Comparison of ENCODE assay signal across 29 cellular contexts in the genomic region with DNA sequence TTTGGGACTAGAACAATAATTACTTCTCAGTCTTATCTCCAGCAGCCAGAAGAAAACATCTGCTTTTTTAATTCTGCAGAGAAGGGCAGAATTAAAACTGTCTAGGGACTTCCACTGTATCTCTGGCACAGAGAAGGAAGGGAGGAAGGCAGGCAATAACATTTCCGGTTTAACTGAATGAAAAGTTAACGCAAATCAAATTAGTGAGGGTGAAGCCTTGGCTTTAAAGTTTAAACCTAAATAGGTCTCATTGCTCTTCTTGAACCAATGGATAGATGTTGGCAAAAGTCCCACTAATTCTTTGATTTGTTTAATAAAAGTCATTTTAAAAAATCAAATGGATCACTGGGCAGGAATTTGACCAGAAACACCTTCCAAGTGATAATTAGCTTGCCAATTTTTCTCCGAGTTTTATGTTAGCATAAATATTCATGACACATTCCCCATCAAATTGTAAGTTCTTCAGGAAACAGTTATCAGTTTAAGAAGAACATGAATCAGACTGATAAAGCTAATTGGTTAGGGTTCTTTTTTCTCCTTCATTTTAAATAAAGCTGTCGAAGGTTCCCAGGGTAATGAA.
"Had no signal": no experiment of that assay in that cellular context is flagged by ENCODE, and none has a peak within 500 bp of the region (broad histone marks: within the 10 kb centered on the region; RNA-seq: fewer than 3 reads in every experiment).

No MANE protein-coding gene starts in this region.

- H3K4me1 Mint-ChIP-seq: activated CD4-positive, alpha-beta memory T cell treated with anti-CD3 and anti-CD28 coated beads, Interleukin-2, amount 10 ng/mL, durations not matched to agents 7 days and 5 days; activated CD4-positive, alpha-beta T cell treated with anti-CD3 and anti-CD28 coated beads for 36 hours; activated naive CD4-positive, alpha-beta T cell treated with anti-CD3 and anti-CD28 coated beads, Interleukin-2, amount 10 ng/mL, durations not matched to agents 7 days and 5 days; activated naive CD8-positive, alpha-beta T cell treated with anti-CD3 and anti-CD28 coated beads for 36 hours; activated T-helper 17 cell treated with anti-CD3 and anti-CD28 coated beads, Interleukin-2, amount 50 U/mL, for 72 hours; T-helper 17 cell had no signal

- H3K36me3 ChIP-seq: WERI-Rb-1 had no signal

- H3K27me3 Mint-ChIP-seq: activated CD4-positive, alpha-beta memory T cell treated with anti-CD3 and anti-CD28 coated beads, Interleukin-2, amount 10 ng/mL, durations not matched to agents 7 days and 5 days; activated naive CD4-positive, alpha-beta T cell treated with anti-CD3 and anti-CD28 coated beads, Interleukin-2, amount 10 ng/mL, durations not matched to agents 7 days and 5 days; activated T-helper 17 cell treated with anti-CD3 and anti-CD28 coated beads, Interleukin-2, amount 50 U/mL, for 72 hours; T-helper 17 cell had no signal

- H3K9me3 Mint-ChIP-seq: activated naive CD8-positive, alpha-beta T cell treated with anti-CD3 and anti-CD28 coated beads for 36 hours; activated T-helper 17 cell treated with anti-CD3 and anti-CD28 coated beads, Interleukin-2, amount 50 U/mL, for 72 hours had no signal

- H3K27ac ChIP-seq: WERI-Rb-1 had no signal

- H3K4me3 Mint-ChIP-seq: activated CD4-positive, alpha-beta memory T cell treated with anti-CD3 and anti-CD28 coated beads, Interleukin-2, amount 10 ng/mL, durations not matched to agents 7 days and 5 days; activated CD4-positive, alpha-beta T cell treated with anti-CD3 and anti-CD28 coated beads for 36 hours; activated naive CD4-positive, alpha-beta T cell treated with anti-CD3 and anti-CD28 coated beads, Interleukin-2, amount 10 ng/mL, durations not matched to agents 7 days and 5 days; activated naive CD8-positive, alpha-beta T cell treated with anti-CD3 and anti-CD28 coated beads for 36 hours; activated T-helper 17 cell treated with anti-CD3 and anti-CD28 coated beads, Interleukin-2, amount 50 U/mL, for 72 hours; T-helper 17 cell had no signal

- H3K36me3 Mint-ChIP-seq: activated naive CD4-positive, alpha-beta T cell treated with anti-CD3 and anti-CD28 coated beads, Interleukin-2, amount 10 ng/mL, durations not matched to agents 7 days and 5 days; activated naive CD8-positive, alpha-beta T cell treated with anti-CD3 and anti-CD28 coated beads for 36 hours had no signal

- H3K27ac Mint-ChIP-seq: activated CD4-positive, alpha-beta memory T cell treated with anti-CD3 and anti-CD28 coated beads, Interleukin-2, amount 10 ng/mL, durations not matched to agents 7 days and 5 days; activated CD4-positive, alpha-beta T cell treated with anti-CD3 and anti-CD28 coated beads for 36 hours; activated naive CD4-positive, alpha-beta T cell treated with anti-CD3 and anti-CD28 coated beads, Interleukin-2, amount 10 ng/mL, durations not matched to agents 7 days and 5 days; activated naive CD8-positive, alpha-beta T cell treated with anti-CD3 and anti-CD28 coated beads for 36 hours; activated T-helper 17 cell treated with anti-CD3 and anti-CD28 coated beads, Interleukin-2, amount 50 U/mL, for 72 hours; T-helper 17 cell had no signal

- DNase-seq: activated CD4-positive, alpha-beta memory T cell treated with anti-CD3 and anti-CD28 coated beads, Interleukin-2, amount 10 ng/mL, durations not matched to agents 7 days and 5 days; activated CD4-positive, alpha-beta T cell treated with anti-CD3 and anti-CD28 coated beads for 36 hours; activated CD4-positive, alpha-beta T cell treated with anti-CD3 and anti-CD28 coated beads, Interleukin-2, amount 50 U/mL, for 1 hour; activated gamma-delta T cell treated with Interleukin-2 at 50 U/mL for 16 hours; activated naive CD4-positive, alpha-beta T cell treated with anti-CD3 and anti-CD28 coated beads, Interleukin-2, amount 10 ng/mL, durations not matched to agents 7 days and 5 days; activated naive CD8-positive, alpha-beta T cell treated with anti-CD3 and anti-CD28 coated beads for 36 hours; activated T-cell treated with anti-CD3 and anti-CD28 coated beads for 4 hours; activated T-cell treated with anti-CD3 and anti-CD28 coated beads, Interleukin-2, amount 50 U/mL, for 48 hours; caudate nucleus; IMR-90; KG1; NCI-H1092 treated with DMSO at 0.1 percent for 48 hours; NCI-H1417 treated with DMSO at 0.1 percent for 48 hours; NCI-H1694; NCI-H2029; NCI-H2107; NCI-H2171 treated with DMSO at 0.1 percent for 48 hours; NCI-H345; NCI-H510A; NCI-H526 treated with DMSO at 0.1 percent for 48 hours; NCI-H82; OCI-M1; RPMI8226; T-helper 17 cell; T-helper 9 cell; WERI-Rb-1 had no signal

- ATAC-seq: activated CD4-positive, alpha-beta T cell treated with anti-CD3 and anti-CD28 coated beads for 36 hours; activated T-helper 17 cell treated with anti-CD3 and anti-CD28 coated beads, Interleukin-2, amount 50 U/mL, for 72 hours; Panc1; Right ventricle myocardium inferior; T-helper 17 cell had no signal
